Comparison of ENCODE assay signal across 19 cellular contexts in the genomic region with DNA sequence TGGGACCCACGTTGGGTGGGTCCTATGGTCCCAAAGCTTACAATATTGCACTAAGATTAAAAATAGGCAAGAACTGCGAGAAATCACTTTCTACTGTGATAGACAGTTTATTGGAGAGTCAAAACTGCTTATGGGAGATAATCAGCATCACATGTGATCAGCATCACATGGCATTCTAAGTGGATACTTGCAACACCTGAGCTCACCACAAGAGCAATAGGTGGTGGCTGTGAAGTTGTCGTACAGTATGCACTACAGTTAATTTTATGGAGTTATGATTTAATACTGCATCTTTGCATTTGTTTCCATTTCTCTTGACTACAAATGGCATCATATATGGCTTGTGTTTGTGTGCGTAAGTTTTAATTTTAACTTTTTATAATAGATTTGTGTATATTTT. TPM values are rescaled to one million over a fixed set of nuclear protein-coding genes. Genes with fewer than 3 reads are reported as not detected.
DNase-seq lines count a peak whose midpoint lies in the region; ATAC-seq and TF ChIP-seq lines count a peak whose summit lies in the region.
"Had no signal": no experiment of that assay in that cellular context is flagged by ENCODE, and none has a peak within 500 bp of the region (broad histone marks: within the 10 kb centered on the region; RNA-seq: fewer than 3 reads in every experiment).

No MANE protein-coding gene starts in this region.

- H3K27ac Mint-ChIP-seq in memory B cell (no peak overlapping the region), T-cell (no peak overlapping the region)
- H3K27ac Mint-ChIP-seq: activated CD4-positive, alpha-beta T cell treated with anti-CD3 and anti-CD28 coated beads, Interleukin-2, amount 10 ng/mL, durations not matched to agents 7 days and 5 days; neural progenitor cell had no signal

- peaks cover 16% of the 10 kb centered on the region for H3K4me1 Mint-ChIP-seq in memory B cell
- peaks cover 23 to 29% (median 26%) of the 10 kb centered on the region in 3 donors for H3K4me1 Mint-ChIP-seq in T-cell
- H3K4me1 Mint-ChIP-seq: neural progenitor cell had no signal

- DNase-seq in NCI-H82 (lab: John Stamatoyannopoulos, UW) (peak; percentile 21), NCI-H82 treated with DMSO at 0.1 percent for 48 hours (lab: John Stamatoyannopoulos, UW; ENCODE audit: unreplicated experiment) (no peak), memory B cell (ENCODE audit: low spot score in 2 of 2) (no peak), mucosa of gallbladder (ENCODE audit: low spot score) (no peak), T-cell (no peak), ACHN (no peak)
- DNase-seq: activated CD4-positive, alpha-beta T cell treated with anti-CD3 and anti-CD28 coated beads, Interleukin-2, amount 10 ng/mL, durations not matched to agents 7 days and 5 days; amniotic stem cell; left colon; NCI-H1694; NCI-H345; NK-92 treated with Interleukin-12 subunit alpha and Interleukin-12 subunit beta, amount 100 ng/mL, for 24 hours; psoas muscle; RPMI8226; small intestine; substantia nigra had no signal

- H3K9me3 Mint-ChIP-seq in memory B cell (no peaks in the 10 kb centered on the region), T-cell (no peaks in the 10 kb centered on the region)
- H3K9me3 Mint-ChIP-seq: activated CD4-positive, alpha-beta T cell treated with anti-CD3 and anti-CD28 coated beads, Interleukin-2, amount 10 ng/mL, durations not matched to agents 7 days and 5 days; neural progenitor cell had no signal

- POLR2A ChIA-PET in T-cell (lab: Charles Lee), result interaction anchor here (0.5 to 1.0 kb wide), 3 partner anchors 17 to 56 kb away, joined by 5 to 7 read pairs (median 5); no protein-coding TSS in a partner anchor

- no peak overlapping the region for H3K4me3 Mint-ChIP-seq in memory B cell
- no peak overlapping the region for H3K4me3 Mint-ChIP-seq in T-cell
- H3K4me3 Mint-ChIP-seq: activated CD4-positive, alpha-beta T cell treated with anti-CD3 and anti-CD28 coated beads, Interleukin-2, amount 10 ng/mL, durations not matched to agents 7 days and 5 days; neural progenitor cell had no signal

- no peaks in the 10 kb centered on the region for H3K27me3 Mint-ChIP-seq in memory B cell
- H3K27me3 Mint-ChIP-seq in T-cell, result no peaks in the 10 kb centered on the region
- H3K27me3 Mint-ChIP-seq: activated CD4-positive, alpha-beta T cell treated with anti-CD3 and anti-CD28 coated beads, Interleukin-2, amount 10 ng/mL, durations not matched to agents 7 days and 5 days had no signal

- CTCF ChIA-PET in T-cell (lab: Charles Lee), result interaction anchor here in 1 of 2 donors (1.0 to 1.7 kb wide), 4 partner anchors 14 to 81 kb away, joined by 3 to 6 read pairs (median 4); no protein-coding TSS in a partner anchor

- ATAC-seq in HG02981 (IDR thresholded peaks at IDR 0.05; ENCODE audit: unreplicated experiment) (peak; percentile 70), SK-N-SH treated with all-trans-retinoic acid at 6 μM for 48 hours (peak; percentile 35), memory B cell (ENCODE audit: low read depth) (peak; percentile 40), T-cell (replicated peaks in 1 of 4) (no peak)
- ATAC-seq: left colon, psoas muscle had no signal

- H3K36me3 Mint-ChIP-seq in memory B cell (peaks cover 16% of the 10 kb centered on the region), T-cell (peaks cover 27% of the 10 kb centered on the region)

- in situ Hi-C loops in ACHN (cut with HindIII; ENCODE audit: low pct_ligation_motif_present, low pct_unique_long_range_greater_than_20kb, low sequenced_read_pairs), result no loop called here

TF ChIP-seq in SK-N-SH treated with all-trans-retinoic acid at 6 μM for 48 hours, 23 proteins besides CTCF, POLR2A, EP300 and RAD21:
- TF ChIP-seq ZFP3 (CRISPR knock-in tag; IDR thresholded peaks at IDR 0.05) (no peak), RARB (CRISPR knock-in tag; IDR thresholded peaks at IDR 0.05) (no peak), ESRRG (CRISPR knock-in tag; IDR thresholded peaks at IDR 0.05) (no peak), TCF4 (CRISPR knock-in tag; IDR thresholded peaks at IDR 0.05; ENCODE audit: borderline replicate concordance) (no peak), ZNF70 (CRISPR knock-in tag; IDR thresholded peaks at IDR 0.05) (no peak), ZNF8 (CRISPR knock-in tag; IDR thresholded peaks at IDR 0.05) (no peak), ZC3H10 (CRISPR knock-in tag; IDR thresholded peaks at IDR 0.05) (no peak), ZNF565 (CRISPR knock-in tag; conservative IDR thresholded peaks at IDR 0.05; ENCODE audit: low read depth) (no peak), PPARA (CRISPR knock-in tag; IDR thresholded peaks at IDR 0.05; ENCODE audit: borderline replicate concordance) (no peak), CSDC2 (CRISPR knock-in tag; IDR thresholded peaks at IDR 0.05) (no peak), SNAI2 (CRISPR knock-in tag; IDR thresholded peaks at IDR 0.05) (no peak), GLIS3 (CRISPR knock-in tag; IDR thresholded peaks at IDR 0.05) (no peak)
- TF ChIP-seq, protein P1, sequence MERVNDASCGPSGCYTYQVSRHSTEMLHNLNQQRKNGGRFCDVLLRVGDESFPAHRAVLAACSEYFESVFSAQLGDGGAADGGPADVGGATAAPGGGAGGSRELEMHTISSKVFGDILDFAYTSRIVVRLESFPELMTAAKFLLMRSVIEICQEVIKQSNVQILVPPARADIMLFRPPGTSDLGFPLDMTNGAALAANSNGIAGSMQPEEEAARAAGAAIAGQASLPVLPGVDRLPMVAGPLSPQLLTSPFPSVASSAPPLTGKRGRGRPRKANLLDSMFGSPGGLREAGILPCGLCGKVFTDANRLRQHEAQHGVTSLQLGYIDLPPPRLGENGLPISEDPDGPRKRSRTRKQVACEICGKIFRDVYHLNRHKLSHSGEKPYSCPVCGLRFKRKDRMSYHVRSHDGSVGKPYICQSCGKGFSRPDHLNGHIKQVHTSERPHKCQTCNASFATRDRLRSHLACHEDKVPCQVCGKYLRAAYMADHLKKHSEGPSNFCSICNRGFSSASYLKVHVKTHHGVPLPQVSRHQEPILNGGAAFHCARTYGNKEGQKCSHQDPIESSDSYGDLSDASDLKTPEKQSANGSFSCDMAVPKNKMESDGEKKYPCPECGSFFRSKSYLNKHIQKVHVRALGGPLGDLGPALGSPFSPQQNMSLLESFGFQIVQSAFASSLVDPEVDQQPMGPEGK (CRISPR knock-in tag; IDR thresholded peaks at IDR 0.05; ENCODE audit: borderline replicate concordance), result no peak
- TF ChIP-seq, protein P2, sequence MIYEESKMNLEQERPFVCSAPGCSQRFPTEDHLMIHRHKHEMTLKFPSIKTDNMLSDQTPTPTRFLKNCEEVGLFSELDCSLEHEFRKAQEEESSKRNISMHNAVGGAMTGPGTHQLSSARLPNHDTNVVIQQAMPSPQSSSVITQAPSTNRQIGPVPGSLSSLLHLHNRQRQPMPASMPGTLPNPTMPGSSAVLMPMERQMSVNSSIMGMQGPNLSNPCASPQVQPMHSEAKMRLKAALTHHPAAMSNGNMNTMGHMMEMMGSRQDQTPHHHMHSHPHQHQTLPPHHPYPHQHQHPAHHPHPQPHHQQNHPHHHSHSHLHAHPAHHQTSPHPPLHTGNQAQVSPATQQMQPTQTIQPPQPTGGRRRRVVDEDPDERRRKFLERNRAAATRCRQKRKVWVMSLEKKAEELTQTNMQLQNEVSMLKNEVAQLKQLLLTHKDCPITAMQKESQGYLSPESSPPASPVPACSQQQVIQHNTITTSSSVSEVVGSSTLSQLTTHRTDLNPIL (CRISPR knock-in tag; IDR thresholded peaks at IDR 0.05; ENCODE audit: low read depth), result no peak
- TF ChIP-seq, protein P3, sequence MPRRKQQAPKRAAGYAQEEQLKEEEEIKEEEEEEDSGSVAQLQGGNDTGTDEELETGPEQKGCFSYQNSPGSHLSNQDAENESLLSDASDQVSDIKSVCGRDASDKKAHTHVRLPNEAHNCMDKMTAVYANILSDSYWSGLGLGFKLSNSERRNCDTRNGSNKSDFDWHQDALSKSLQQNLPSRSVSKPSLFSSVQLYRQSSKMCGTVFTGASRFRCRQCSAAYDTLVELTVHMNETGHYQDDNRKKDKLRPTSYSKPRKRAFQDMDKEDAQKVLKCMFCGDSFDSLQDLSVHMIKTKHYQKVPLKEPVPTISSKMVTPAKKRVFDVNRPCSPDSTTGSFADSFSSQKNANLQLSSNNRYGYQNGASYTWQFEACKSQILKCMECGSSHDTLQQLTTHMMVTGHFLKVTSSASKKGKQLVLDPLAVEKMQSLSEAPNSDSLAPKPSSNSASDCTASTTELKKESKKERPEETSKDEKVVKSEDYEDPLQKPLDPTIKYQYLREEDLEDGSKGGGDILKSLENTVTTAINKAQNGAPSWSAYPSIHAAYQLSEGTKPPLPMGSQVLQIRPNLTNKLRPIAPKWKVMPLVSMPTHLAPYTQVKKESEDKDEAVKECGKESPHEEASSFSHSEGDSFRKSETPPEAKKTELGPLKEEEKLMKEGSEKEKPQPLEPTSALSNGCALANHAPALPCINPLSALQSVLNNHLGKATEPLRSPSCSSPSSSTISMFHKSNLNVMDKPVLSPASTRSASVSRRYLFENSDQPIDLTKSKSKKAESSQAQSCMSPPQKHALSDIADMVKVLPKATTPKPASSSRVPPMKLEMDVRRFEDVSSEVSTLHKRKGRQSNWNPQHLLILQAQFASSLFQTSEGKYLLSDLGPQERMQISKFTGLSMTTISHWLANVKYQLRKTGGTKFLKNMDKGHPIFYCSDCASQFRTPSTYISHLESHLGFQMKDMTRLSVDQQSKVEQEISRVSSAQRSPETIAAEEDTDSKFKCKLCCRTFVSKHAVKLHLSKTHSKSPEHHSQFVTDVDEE (CRISPR knock-in tag; IDR thresholded peaks at IDR 0.05), result no peak

RNA-seq across cellular contexts. Expression of a gene that starts 11.6 kb away (rescaled TPM):
- total RNA-seq in mucosa of gallbladder (8.0 TPM), T-cell (10 to 100 TPM in 4 of 5 donors, 1 to 10 TPM in 1; 9.9 to 26.5 (median 13.1) TPM)

Comparison
In these comparisons a context has a peak if more than half of its experiments do, and no peak if none do; other contexts are left out.
1. ATAC-seq: peak in HG02981 (single experiment), SK-N-SH treated with all-trans-retinoic acid at 6 μM for 48 hours (single experiment) and memory B cell (single experiment); none in T-cell (0 of 4).